8 cellular contexts compared by ENCODE assay signal in genomic region chr2:61658841-61659780, GRCh38.
DNase-seq lines count a peak whose midpoint lies in the region; ATAC-seq and TF ChIP-seq lines count a peak whose summit lies in the region.

No MANE protein-coding gene starts in this region.

- H3K27me3 ChIP-seq in colonic mucosa = no peaks in the 10 kb centered on the region

- TF ChIP-seq CTCF in GM10266 (IDR thresholded peaks at IDR 0.05; ENCODE audit: control insufficient read depth, insufficient read depth, low read depth, missing control alignments) (peak; percentile 59), colonic mucosa (IDR thresholded peaks at IDR 0.05) (peak; percentile 42)

- H3K4me3 ChIP-seq in colonic mucosa = no peak overlapping the region

- H3K4me1 ChIP-seq in colonic mucosa = no peaks in the 10 kb centered on the region

- ATAC-seq in GM21825 (IDR thresholded peaks at IDR 0.05; ENCODE audit: unreplicated experiment) (no peak), HG03565 (IDR thresholded peaks at IDR 0.05; ENCODE audit: unreplicated experiment) (no peak)

- intact Hi-C loops in colonic mucosa (cut with DNase I) = no loop called here

- no peak overlapping the region for H3K27ac ChIP-seq in colonic mucosa

- DNase-seq in ACHN (peak; percentile 64), GM10266 (ENCODE audit: extremely low spot score) (peak; percentile 56), NCI-H524 (lab: John Stamatoyannopoulos, UW) (peak; percentile 4 to 57), colonic mucosa (no peak), lung microvascular endothelial cell (ENCODE audit: low read depth in 2 of 2) (peak; percentile 15 to 51), DMS153 treated with DMSO at 0.1 percent for 48 hours (lab: John Stamatoyannopoulos, UW; ENCODE audit: unreplicated experiment) (no peak)

- in situ Hi-C loops in ACHN (cut with HindIII; ENCODE audit: low pct_ligation_motif_present, low pct_unique_long_range_greater_than_20kb, low sequenced_read_pairs) = no loop called here

- no peaks in the 10 kb centered on the region for H3K36me3 ChIP-seq in colonic mucosa

- H3K9me3 ChIP-seq in colonic mucosa = no peaks in the 10 kb centered on the region

- H3K9ac ChIP-seq in colonic mucosa (ENCODE audit: low read depth in 2 of 2, low read length in 2 of 2) = no peak overlapping the region

Comparison
In these comparisons a context has a peak if more than half of its experiments do, and no peak if none do; other contexts are left out.
1. DNase-seq: peak in ACHN (single experiment), GM10266 (single experiment), NCI-H524 (2 of 2) and lung microvascular endothelial cell (2 of 2); none in colonic mucosa (single experiment) and DMS153 treated with DMSO at 0.1 percent for 48 hours (single experiment).